10 cellular contexts compared by ENCODE assay signal in genomic region chr3:126607214-126607908, GRCh38. TPM values are rescaled to one million over a fixed set of nuclear protein-coding genes. Genes with fewer than 3 reads are reported as not detected.
A peak's percentile ranks its signal among the peaks of the same experiment; 100 is the strongest.
DNase-seq lines count a peak whose midpoint lies in the region; ATAC-seq and TF ChIP-seq lines count a peak whose summit lies in the region.
"Had no signal": no experiment of that assay in that cellular context is flagged by ENCODE, and none has a peak within 500 bp of the region (broad histone marks: within the 10 kb centered on the region; RNA-seq: fewer than 3 reads in every experiment).

No MANE protein-coding gene starts in this region.

- no peak overlapping the region for H4K8ac ChIP-seq in IMR-90 (ENCODE audit: low read depth in 2 of 2, low read length in 2 of 2)

- H2BK15ac ChIP-seq in IMR-90 (ENCODE audit: low read depth, low read length), result peak overlapping the region; percentile 34; the same call in 1 of the 3 replicates

- CTCF ChIA-PET in IMR-90 (lab: Yijun Ruan, JAX), result no interaction called here

- H3K4me1 ChIP-seq in IMR-90 (ENCODE audit: control insufficient read depth, insufficient read depth, low read length) (peaks cover 2% of the 10 kb centered on the region; the same call in 1 of the 2 replicates), lung (ENCODE audit: control insufficient read depth in 2 of 2, insufficient read depth in 2 of 2, low read length in 2 of 2) (no peaks in the 10 kb centered on the region)

- H3K79me1 ChIP-seq in IMR-90 (ENCODE audit: low read depth in 1 of 2, low read length in 2 of 2), result no peaks in the 10 kb centered on the region

- no peak overlapping the region for H2BK5ac ChIP-seq in IMR-90 (ENCODE audit: low read depth, low read length, poor library complexity, severe bottlenecking)

- H3K27ac ChIP-seq in IMR-90 (ENCODE audit: insufficient read depth, low read length) (no peak overlapping the region), lung (ENCODE audit: low read depth in 1 of 2, low read length in 1 of 2) (no peak overlapping the region), substantia nigra (ENCODE audit: low read depth, low read length, poor library complexity, severe bottlenecking) (no peak overlapping the region)
- H3K27ac ChIP-seq: coronary artery, thoracic aorta had no signal

- TF ChIP-seq CTCF in IMR-90 (conservative IDR thresholded peaks at IDR 0.05; ENCODE audit: low read depth, low read length) (no peak), lung (IDR thresholded peaks at IDR 0.05; ENCODE audit: control extremely low read depth, extremely low read depth) (no peak)

- 100% methylated on average over 2 of the region's 11 CpGs; no CpG with 5 or more reads in 1 of the 2 experiments for WGBS in IMR-90 (ENCODE audit: extremely low coverage in 2 of 2, insufficient read length in 1 of 2), 2 experiments
- 73 to 75% methylated on average over 11 of the region's 11 CpGs for WGBS in lung, 2 donors

- no peak overlapping the region for H3K18ac ChIP-seq in IMR-90 (ENCODE audit: low read depth, low read length)

- intact Hi-C loops in IMR-90 (cut with micrococcal nuclease), result no loop called here

- H3K36me3 ChIP-seq in IMR-90 (ENCODE audit: control insufficient read depth, insufficient read depth, low read length) (peaks cover 9% of the 10 kb centered on the region), lung (ENCODE audit: control insufficient read depth in 2 of 2, insufficient read depth in 2 of 2, low read length in 2 of 2) (peaks cover 3 to 28% of the 10 kb centered on the region in 2 donors)

- no peak overlapping the region for H4K5ac ChIP-seq in IMR-90 (ENCODE audit: low read depth, low read length)

- no peak overlapping the region for H3K56ac ChIP-seq in IMR-90 (ENCODE audit: extremely low read depth, insufficient read depth, low read length)

- in situ Hi-C loops in IMR-90 (cut with MboI; ENCODE audit: low sequenced_read_pairs), result no loop called here

- peak overlapping the region; percentile 11; the same call in 1 of the 2 replicates for H3K4ac ChIP-seq in IMR-90 (ENCODE audit: low read depth, low read length)

- H3K27me3 ChIP-seq in IMR-90 (ENCODE audit: control insufficient read depth, insufficient read depth, low read length) (0 out of 2 replicates have a peak, but pooled peaks cover 2% of the 10 kb centered on the region), lung (ENCODE audit: control insufficient read depth, insufficient read depth) (no peaks in the 10 kb centered on the region)

- H2AFZ ChIP-seq in IMR-90 (replicated peaks; ENCODE audit: low read length, poor library complexity), result peak overlapping the region; percentile 17

- dilution Hi-C loops in IMR-90 (cut with HindIII; ENCODE audit: low sequenced_read_pairs, unreplicated experiment), result no loop called here

- H3K9me1 ChIP-seq in IMR-90 (ENCODE audit: insufficient read depth, low read length), result peaks cover 5% of the 10 kb centered on the region; the same call in 1 of the 2 replicates

- H2AK9ac ChIP-seq in IMR-90 (replicated peaks; ENCODE audit: low read depth, low read length, poor library complexity), result peak overlapping the region; percentile 80

- H2AK5ac ChIP-seq in IMR-90 (ENCODE audit: low read depth, low read length), result peak overlapping the region; percentile 75; the same call in 1 of the 2 replicates

- H3K9me3 ChIP-seq in IMR-90 (ENCODE audit: control insufficient read depth, insufficient read depth, low read length) (no peaks in the 10 kb centered on the region), lung (ENCODE audit: control insufficient read depth in 2 of 2, insufficient read depth in 1 of 2, low read length in 1 of 2) (peaks cover 0 to 2% of the 10 kb centered on the region in 2 donors)
- H3K9me3 ChIP-seq: thoracic aorta had no signal

- no peaks in the 10 kb centered on the region for H4K20me1 ChIP-seq in IMR-90 (ENCODE audit: insufficient read depth, low read length)

- H3K4me3 ChIP-seq in IMR-90 (ENCODE audit: insufficient read depth, low read depth, low read length) (no peak overlapping the region), lung (no peak overlapping the region)
- H3K4me3 ChIP-seq: coronary artery, thoracic aorta had no signal

- ATAC-seq in IMR-90 (ENCODE audit: low read depth), result peak; percentile 98
- ATAC-seq in lung (ENCODE audit: insufficient read depth, low FRiP score), result peak; percentile 46
- no peak for ATAC-seq in HG03045 (IDR thresholded peaks at IDR 0.05; ENCODE audit: unreplicated experiment)
- ATAC-seq in GM18519 (IDR thresholded peaks at IDR 0.05; ENCODE audit: low FRiP score, unreplicated experiment), result no peak
- no peak for ATAC-seq in HG03108 (IDR thresholded peaks at IDR 0.05; ENCODE audit: unreplicated experiment)

- POLR2A ChIA-PET in IMR-90 (lab: Charles Lee; ENCODE audit: unreplicated experiment), result no interaction called here

- no peak overlapping the region for H3K4me2 ChIP-seq in IMR-90 (ENCODE audit: low read depth, low read length)

- TF ChIP-seq RAD21 in IMR-90 (IDR thresholded peaks at IDR 0.05; ENCODE audit: low read length), result no peak

- peak overlapping the region; percentile 32 for H2BK120ac ChIP-seq in IMR-90 (ENCODE audit: low read depth, low read length)

- H3K14ac ChIP-seq in IMR-90 (replicated peaks; ENCODE audit: low read depth, low read length), result 0 out of 2 replicates have a peak overlapping the region, but pooled peaks have one; percentile 7

- H4K91ac ChIP-seq in IMR-90 (ENCODE audit: insufficient read depth, low read depth, low read length), result no peak overlapping the region

- H3K9ac ChIP-seq in IMR-90 (ENCODE audit: low read depth, low read length), result no peak overlapping the region

- peak; percentile 65 for DNase-seq in CD1c-positive myeloid dendritic cell (ENCODE audit: extremely low spot score)
- peak; percentile 77 for DNase-seq in IMR-90
- DNase-seq in amniotic epithelial cell (ENCODE audit: low read depth), result peak; percentile 84
- no peak for DNase-seq in lung (ENCODE audit: low spot score)
- DNase-seq in substantia nigra (lab: John Stamatoyannopoulos, UW), result no peak

- peak overlapping the region; percentile 37; the same call in 1 of the 2 replicates for H2BK20ac ChIP-seq in IMR-90 (ENCODE audit: low read depth, low read length)

- TF ChIP-seq POLR2A in IMR-90 (IDR thresholded peaks at IDR 0.05; ENCODE audit: low read depth, low read length), result no peak

- no peak overlapping the region for H3K23ac ChIP-seq in IMR-90 (ENCODE audit: low read depth, low read length)

- no TSS peak for BruUV-seq in IMR-90 (replicated peaks; lab: Mats Ljungman, UMichigan)

TF ChIP-seq in IMR-90, 13 proteins besides CTCF, POLR2A, EP300 and RAD21:
- TF ChIP-seq FOS (IDR thresholded peaks at IDR 0.05; ENCODE audit: low read depth, low read length), result peak; percentile 62
- peak; percentile 25; the same call in 1 of the 2 replicates for TF ChIP-seq BHLHE40 (IDR thresholded peaks at IDR 0.05; ENCODE audit: low read depth, low read length)
- peak; percentile 93 for TF ChIP-seq MAFK (IDR thresholded peaks at IDR 0.05; ENCODE audit: low read depth, low read length)
- no peak for TF ChIP-seq MAZ (IDR thresholded peaks at IDR 0.05; ENCODE audit: borderline replicate concordance, low read depth, low read length)
- no peak for TF ChIP-seq RFX5 (IDR thresholded peaks at IDR 0.05; ENCODE audit: low read depth, low read length)
- TF ChIP-seq CEBPB (IDR thresholded peaks at IDR 0.05; ENCODE audit: low read depth, low read length), result 0 out of 2 replicates have a peak, but pooled peaks have one; percentile 7
- TF ChIP-seq NFE2L2 (IDR thresholded peaks at IDR 0.05; ENCODE audit: low read depth, low read length), result peak; percentile 97

RNA-seq across cellular contexts. Expression of gene TXNRD3, which starts 47.6 kb away (rescaled TPM):
- total RNA-seq in IMR-90 (2012; rRNA removed) (8.1 and 8.4 TPM in 2 replicates), lung (10 to 100 TPM; 11.7 to 17.0 TPM)
- polyA plus RNA-seq in IMR-90 (2012; rRNA removed) (3.9 and 4.2 TPM in 2 replicates), lung (1 to 10 TPM; 6.3 to 9.1 TPM)
- polyA plus RNA-seq in IMR-90 (2012; cell fraction: cytosol; rRNA removed), result 1.5 and 7.0 TPM in 2 replicates
- 3.0 and 8.2 TPM in 2 replicates for polyA plus RNA-seq in IMR-90 (2012; cell fraction: nucleus; rRNA removed; ENCODE audit: low replicate concordance)

RNA-seq across cellular contexts. Expression of gene C3orf22, which starts 48.6 kb away (rescaled TPM):
- total RNA-seq in IMR-90 (2012; rRNA removed) (not detected in 2 replicates), lung (under 1 TPM in 1 of 2 donors, not detected in 1; 0.28 TPM)
- polyA plus RNA-seq in IMR-90 (2012; rRNA removed) (not detected in 2 replicates), lung (not detected)
- polyA plus RNA-seq in IMR-90 (2012; cell fraction: cytosol; rRNA removed), result not detected in 2 replicates
- not detected in 2 replicates for polyA plus RNA-seq in IMR-90 (2012; cell fraction: nucleus; rRNA removed; ENCODE audit: low replicate concordance)
- total RNA-seq: thoracic aorta had no signal

Comparison
In these comparisons a context has a peak if more than half of its experiments do, and no peak if none do; other contexts are left out.
1. DNase-seq: peak in CD1c-positive myeloid dendritic cell (single experiment), IMR-90 (single experiment) and amniotic epithelial cell (single experiment); none in lung (single experiment) and substantia nigra (0 of 49).
2. ATAC-seq: peak in IMR-90 (single experiment) and lung (single experiment); none in HG03045 (single experiment), GM18519 (single experiment) and HG03108 (single experiment).